Comparison of ENCODE assay signal across 12 cellular contexts in the genomic region with DNA sequence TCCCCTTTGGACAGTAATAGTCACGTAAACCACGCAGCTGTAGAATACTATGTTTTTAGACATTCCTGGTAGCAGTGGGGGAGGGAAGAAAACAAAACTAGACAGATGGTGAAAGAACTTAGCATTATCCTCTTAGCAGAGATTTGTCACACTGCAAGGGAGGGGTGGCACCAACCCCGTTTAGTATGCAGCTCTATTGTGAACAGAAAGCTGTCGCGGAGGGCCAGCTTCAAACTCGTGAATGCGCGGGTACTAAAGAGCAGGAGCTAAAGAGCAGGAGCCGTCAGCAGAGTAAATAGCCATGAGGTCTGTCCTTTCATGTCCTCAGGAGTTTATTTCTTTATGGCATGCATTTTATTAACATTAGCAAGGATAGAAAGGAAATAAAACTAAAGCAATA.
DNase-seq lines count a peak whose midpoint lies in the region; ATAC-seq and TF ChIP-seq lines count a peak whose summit lies in the region.
"Had no signal": no experiment of that assay in that cellular context is flagged by ENCODE, and none has a peak within 500 bp of the region (broad histone marks: within the 10 kb centered on the region; RNA-seq: fewer than 3 reads in every experiment).

No MANE protein-coding gene starts in this region.

- 0 out of 2 replicates have a peak overlapping the region, but pooled peaks have one; percentile 18 for H3K27ac ChIP-seq in VCaP

- DNase-seq in NCI-H146 (lab: John Stamatoyannopoulos, UW) = peak; percentile 17
- no peak for DNase-seq in NCI-H146 treated with DMSO at 0.1 percent for 48 hours (lab: John Stamatoyannopoulos, UW; ENCODE audit: unreplicated experiment)
- DNase-seq in iris pigment epithelial cell (ENCODE audit: low read depth) = peak; percentile 55
- no peak for DNase-seq in stimulated activated effector memory CD8-positive, alpha-beta T cell treated with anti-CD3 and anti-CD28 coated beads, Interleukin-12 subunit alpha, Interleukin-12 subunit beta, amount 100 ng/mL, for 72 hours (ENCODE audit: low spot score in 2 of 2)
- no peak for DNase-seq in activated CD4-positive, alpha-beta memory T cell treated with anti-CD3 and anti-CD28 coated beads for 36 hours
- DNase-seq: mesendoderm; stimulated activated CD4-positive, alpha-beta T cell treated with anti-CD3 and anti-CD28 coated beads, Interleukin-4, amount 100 ng/mL, for 4 hours; T-helper 9 cell had no signal

- peak overlapping the region; percentile 58 for H3K27ac Mint-ChIP-seq in stimulated activated effector memory CD8-positive, alpha-beta T cell treated with anti-CD3 and anti-CD28 coated beads, Interleukin-12 subunit alpha, Interleukin-12 subunit beta, amount 100 ng/mL, for 72 hours
- no peak overlapping the region for H3K27ac Mint-ChIP-seq in activated CD4-positive, alpha-beta memory T cell treated with anti-CD3 and anti-CD28 coated beads for 36 hours
- H3K27ac Mint-ChIP-seq: activated T-helper 17 cell treated with anti-CD3 and anti-CD28 coated beads, Interleukin-2, amount 50 U/mL, for 72 hours had no signal

- no peaks in the 10 kb centered on the region for H3K27me3 Mint-ChIP-seq in activated CD4-positive, alpha-beta memory T cell treated with anti-CD3 and anti-CD28 coated beads for 36 hours
- H3K27me3 Mint-ChIP-seq: activated T-helper 17 cell treated with anti-CD3 and anti-CD28 coated beads, Interleukin-2, amount 50 U/mL, for 72 hours had no signal

- no peaks in the 10 kb centered on the region for H3K36me3 Mint-ChIP-seq in stimulated activated effector memory CD8-positive, alpha-beta T cell treated with anti-CD3 and anti-CD28 coated beads, Interleukin-12 subunit alpha, Interleukin-12 subunit beta, amount 100 ng/mL, for 72 hours
- no peaks in the 10 kb centered on the region for H3K36me3 Mint-ChIP-seq in activated CD4-positive, alpha-beta memory T cell treated with anti-CD3 and anti-CD28 coated beads for 36 hours

- no peak overlapping the region for H3K4me3 Mint-ChIP-seq in stimulated activated effector memory CD8-positive, alpha-beta T cell treated with anti-CD3 and anti-CD28 coated beads, Interleukin-12 subunit alpha, Interleukin-12 subunit beta, amount 100 ng/mL, for 72 hours
- H3K4me3 Mint-ChIP-seq in activated CD4-positive, alpha-beta memory T cell treated with anti-CD3 and anti-CD28 coated beads for 36 hours = no peak overlapping the region
- H3K4me3 Mint-ChIP-seq: activated T-helper 17 cell treated with anti-CD3 and anti-CD28 coated beads, Interleukin-2, amount 50 U/mL, for 72 hours had no signal

- H3K9me3 Mint-ChIP-seq in stimulated activated effector memory CD8-positive, alpha-beta T cell treated with anti-CD3 and anti-CD28 coated beads, Interleukin-12 subunit alpha, Interleukin-12 subunit beta, amount 100 ng/mL, for 72 hours = no peaks in the 10 kb centered on the region
- no peaks in the 10 kb centered on the region for H3K9me3 Mint-ChIP-seq in activated CD4-positive, alpha-beta memory T cell treated with anti-CD3 and anti-CD28 coated beads for 36 hours
- H3K9me3 Mint-ChIP-seq: activated T-helper 17 cell treated with anti-CD3 and anti-CD28 coated beads, Interleukin-2, amount 50 U/mL, for 72 hours had no signal

- intact Hi-C loops in activated CD4-positive, alpha-beta memory T cell treated with anti-CD3 and anti-CD28 coated beads for 36 hours (cut with micrococcal nuclease) = no loop called here

- POLR2A ChIA-PET in activated CD4-positive, alpha-beta memory T cell treated with anti-CD3 and anti-CD28 coated beads for 36 hours (lab: Charles Lee) = no interaction called here

- no peak for ATAC-seq in stimulated activated effector memory CD8-positive, alpha-beta T cell treated with anti-CD3 and anti-CD28 coated beads, Interleukin-12 subunit alpha, Interleukin-12 subunit beta, amount 100 ng/mL, for 72 hours
- ATAC-seq in HG02642 (IDR thresholded peaks at IDR 0.05; ENCODE audit: poor library complexity, unreplicated experiment) (no peak), GM19463 (IDR thresholded peaks at IDR 0.05; ENCODE audit: unreplicated experiment) (no peak)

- TF ChIP-seq CTCF in VCaP (conservative IDR thresholded peaks at IDR 0.05) = no peak

- peaks cover 16% of the 10 kb centered on the region for H3K4me1 Mint-ChIP-seq in stimulated activated effector memory CD8-positive, alpha-beta T cell treated with anti-CD3 and anti-CD28 coated beads, Interleukin-12 subunit alpha, Interleukin-12 subunit beta, amount 100 ng/mL, for 72 hours
- H3K4me1 Mint-ChIP-seq in activated CD4-positive, alpha-beta memory T cell treated with anti-CD3 and anti-CD28 coated beads for 36 hours (ENCODE audit: low read depth) = peaks cover 5% of the 10 kb centered on the region

- CTCF ChIA-PET in activated CD4-positive, alpha-beta memory T cell treated with anti-CD3 and anti-CD28 coated beads for 36 hours (lab: Charles Lee) = no interaction called here

Comparison
In these comparisons a context has a peak if more than half of its experiments do, and no peak if none do; other contexts are left out.
1. DNase-seq: peak in NCI-H146 (single experiment) and iris pigment epithelial cell (single experiment); none in NCI-H146 treated with DMSO at 0.1 percent for 48 hours (single experiment), stimulated activated effector memory CD8-positive, alpha-beta T cell treated with anti-CD3 and anti-CD28 coated beads, Interleukin-12 subunit alpha, Interleukin-12 subunit beta, amount 100 ng/mL, for 72 hours (0 of 2) and activated CD4-positive, alpha-beta memory T cell treated with anti-CD3 and anti-CD28 coated beads for 36 hours (single experiment).